ENCODE assay signal across 26 cellular contexts in the genomic region with DNA sequence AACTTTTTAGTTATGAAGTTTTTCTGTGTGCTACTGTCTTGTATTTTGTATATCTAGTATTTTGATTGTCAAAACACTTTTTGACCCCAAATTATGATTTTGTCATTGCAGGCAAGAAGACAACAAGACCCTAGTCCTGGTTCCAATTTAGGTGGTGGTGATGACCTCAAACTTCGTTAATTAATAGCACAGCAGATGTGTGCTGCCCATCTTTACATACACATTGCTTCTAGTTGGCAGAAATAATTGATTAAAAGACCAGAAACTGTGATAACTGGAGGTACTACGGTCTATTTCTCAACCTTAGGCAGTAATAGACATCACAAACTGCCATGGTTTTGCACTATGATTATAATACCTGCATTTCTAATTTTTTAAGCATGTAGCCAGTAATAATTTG.
"Had no signal": no experiment of that assay in that cellular context is flagged by ENCODE, and none has a peak within 500 bp of the region (broad histone marks: within the 10 kb centered on the region; RNA-seq: fewer than 3 reads in every experiment).

No MANE protein-coding gene starts in this region.

- H3K27me3 ChIP-seq: neutrophil, pancreas, right lobe of liver, sigmoid colon, suprapubic skin, testis, tibial artery, transverse colon, upper lobe of right lung, uterus had no signal

- ATAC-seq: naive thymus-derived CD8-positive, alpha-beta T cell; natural killer cell treated with Interleukin-12 subunit alpha and Interleukin-12 subunit beta and Interleukin-15 and Interleukin-18, amount 100 ng/mL, for 72 hours; pancreas; psoas muscle; right cardiac atrium; right lobe of liver; stimulated activated memory B cell treated with anti-CD40 and anti-IgM and Interleukin-4, amounts not matched to agents 10 μg/mL and 1 μg/mL and 100 μg/mL, for 72 hours; stimulated activated naive CD8-positive, alpha-beta T cell treated with anti-CD3 and anti-CD28 coated beads, Interleukin-15, amount 100 ng/mL, for 72 hours; stimulated activated naive CD8-positive, alpha-beta T cell treated with anti-CD3 and anti-CD28 coated beads, Interleukin-15, Interleukin-2, amounts not matched to agents 100 U/mL and 50 U/mL, for 24 hours; upper lobe of right lung had no signal

- H3K4me1 ChIP-seq: pancreas, right lobe of liver, sigmoid colon, suprapubic skin, testis, tibial artery, transverse colon, upper lobe of right lung, uterus had no signal

- H3K27ac ChIP-seq: neutrophil, pancreas, psoas muscle, right lobe of liver, sigmoid colon, suprapubic skin, testis, tibial artery, transverse colon, upper lobe of right lung, uterus had no signal

- DNase-seq: naive thymus-derived CD8-positive, alpha-beta T cell; nephron progenitor cell; nucleus accumbens; pancreas; psoas muscle; right cardiac atrium; right lobe of liver; sigmoid colon; small intestine; stimulated activated CD4-positive, alpha-beta T cell treated with anti-CD3 and anti-CD28 coated beads, Interleukin-15, amount 100 ng/mL, for 24 hours; stimulated activated CD4-positive, alpha-beta T cell treated with anti-CD3 and anti-CD28 coated beads, Interleukin-2, amount 100 ng/mL, for 24 hours; stimulated activated CD4-positive, alpha-beta T cell treated with anti-CD3 and anti-CD28 coated beads, Interleukin-2, amount 100 ng/mL, for 48 hours; stimulated activated CD4-positive, alpha-beta T cell treated with anti-CD3 and anti-CD28 coated beads, Interleukin-4, amount 100 ng/mL, for 24 hours; stimulated activated naive CD4-positive, alpha-beta T cell; stimulated activated naive CD8-positive, alpha-beta T cell treated with anti-CD3 and anti-CD28 coated beads, Interleukin-15, amount 100 ng/mL, for 72 hours; stimulated activated naive CD8-positive, alpha-beta T cell treated with anti-CD3 and anti-CD28 coated beads, Interleukin-15, Interleukin-2, amounts not matched to agents 100 U/mL and 50 U/mL, for 24 hours; substantia nigra; testis; tibial artery; transverse colon; upper lobe of right lung; uterus had no signal

- H3K4me3 ChIP-seq: pancreas, psoas muscle, right lobe of liver, sigmoid colon, suprapubic skin, testis, tibial artery, transverse colon, upper lobe of right lung, uterus had no signal

- H3K9me3 ChIP-seq: neutrophil, pancreas, psoas muscle, right lobe of liver, sigmoid colon, suprapubic skin, testis, tibial artery, transverse colon, upper lobe of right lung, uterus had no signal

- H3K36me3 ChIP-seq: uterus had no signal
